Comparison of ENCODE assay signal across 9 cellular contexts in the genomic region with DNA sequence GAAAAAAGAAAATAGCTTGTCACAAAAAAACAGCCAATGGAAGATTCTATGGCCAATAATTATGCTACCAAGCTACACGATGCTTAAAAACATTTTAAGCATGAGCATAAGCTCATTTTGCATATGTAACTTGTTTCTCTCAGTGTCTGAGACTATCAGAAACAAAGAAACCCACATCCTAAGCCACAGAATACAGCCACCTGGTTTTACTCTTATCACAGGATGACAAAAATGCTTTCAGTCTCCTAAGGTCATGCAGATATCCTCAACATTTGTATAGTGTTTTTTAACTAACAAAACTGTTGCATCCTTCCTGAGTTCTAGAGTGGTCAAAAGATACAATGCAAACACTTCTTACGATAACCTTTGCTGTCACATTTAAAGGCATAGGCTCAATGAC.
A peak's percentile ranks its signal among the peaks of the same experiment; 100 is the strongest.
DNase-seq lines count a peak whose midpoint lies in the region; ATAC-seq, FAIRE-seq and TF ChIP-seq lines count a peak whose summit lies in the region.
"Had no signal": no experiment of that assay in that cellular context is flagged by ENCODE, and none has a peak within 500 bp of the region (broad histone marks: within the 10 kb centered on the region; RNA-seq: fewer than 3 reads in every experiment).

No MANE protein-coding gene starts in this region.

- FAIRE-seq in HepG2 (lab: Jason Lieb, UNC) = no peak

- TF ChIP-seq EP300 in HepG2 (IDR thresholded peaks at IDR 0.05; ENCODE audit: low read depth in 2 of 2, low read length in 2 of 2) = no peak
- no peak for TF ChIP-seq EP300 in HepG2 (CRISPR knock-in tag; IDR thresholded peaks at IDR 0.05; ENCODE audit: borderline replicate concordance)

- H3K36me3 ChIP-seq in right lobe of liver = no peaks in the 10 kb centered on the region
- H3K36me3 ChIP-seq in HepG2 (replicated peaks in 1 of 2; ENCODE audit: control insufficient read depth in 1 of 2, insufficient read depth in 2 of 2, low read length in 2 of 2) = no peaks in the 10 kb centered on the region
- peaks cover 19% of the 10 kb centered on the region; the same call in 1 of the 2 replicates for H3K36me3 ChIP-seq in KOPT-K1 (ENCODE audit: insufficient read depth, low read length)
- no peaks in the 10 kb centered on the region for H3K36me3 ChIP-seq in A673 (ENCODE audit: insufficient read depth, low read length, poor library complexity, severe bottlenecking)

- H3K27me3 ChIP-seq in right lobe of liver = no peaks in the 10 kb centered on the region
- no peaks in the 10 kb centered on the region for H3K27me3 ChIP-seq in HepG2 (ENCODE audit: control insufficient read depth in 1 of 2, insufficient read depth in 2 of 2, low read length in 2 of 2)
- no peaks in the 10 kb centered on the region for H3K27me3 ChIP-seq in A673 (replicated peaks; ENCODE audit: insufficient read depth, low read depth, low read length, poor library complexity)

- no TSS peak for BruUV-seq in HepG2 (replicated peaks; lab: Mats Ljungman, UMichigan)
- no TSS peak for BruUV-seq in A673 (replicated peaks; lab: Mats Ljungman, UMichigan)

- no peak overlapping the region for H3K27ac ChIP-seq in right lobe of liver
- H3K27ac ChIP-seq in HepG2 (ENCODE audit: extremely low read length, insufficient read depth, low read length) = no peak overlapping the region
- H3K27ac ChIP-seq in KOPT-K1 (ENCODE audit: low read depth, low read length, poor library complexity, severe bottlenecking) = peak overlapping the region; percentile 87
- no peak overlapping the region for H3K27ac ChIP-seq in A673 (ENCODE audit: low read depth, low read length, poor library complexity, severe bottlenecking)

- H3K27ac Mint-ChIP-seq in stimulated activated naive CD8-positive, alpha-beta T cell treated with anti-CD3 and anti-CD28 coated beads, Interleukin-15, amount 100 ng/mL, for 72 hours = peak overlapping the region in 1 of 2 donors; percentile 54

- no peaks in the 10 kb centered on the region for H3K9me3 ChIP-seq in right lobe of liver
- H3K9me3 ChIP-seq in HepG2 (ENCODE audit: low read length) = no peaks in the 10 kb centered on the region
- H3K9me3 ChIP-seq in KOPT-K1 (ENCODE audit: insufficient read depth, low read length, poor library complexity, severe bottlenecking) = peaks cover 38% of the 10 kb centered on the region
- H3K9me3 ChIP-seq in A673 (ENCODE audit: low read depth, low read length, poor library complexity, severe bottlenecking) = no peaks in the 10 kb centered on the region

- in situ Hi-C loops in HepG2 (cut with HindIII; ENCODE audit: extremely low pct_ligation_motif_present, low pct_unique_long_range_greater_than_20kb) = no loop called here

- 47% methylated on average over 2 of the region's 2 CpGs for WGBS in right lobe of liver (ENCODE audit: insufficient coverage, low coverage, low lambda C conversion rate, missing lambda C conversion rate)
- WGBS in HepG2 (ENCODE audit: low lambda C conversion rate) = 75% methylated on average over 2 of the region's 2 CpGs

- no peaks in the 10 kb centered on the region for H3K79me2 ChIP-seq in HepG2 (ENCODE audit: insufficient read depth, low read length)

- DNase-seq in right lobe of liver (no peak), HepG2 (ENCODE audit: low spot score) (no peak), HUDEP-2 (lab: John Stamatoyannopoulos, UW; ENCODE audit: unreplicated experiment in 76 of 76) (no peak), A673 (ENCODE audit: low spot score) (no peak), GOT3 (lab: John Stamatoyannopoulos, UW) (no peak)
- DNase-seq in stimulated activated naive CD8-positive, alpha-beta T cell treated with anti-CD3 and anti-CD28 coated beads, Interleukin-15, amount 100 ng/mL, for 72 hours = peak; percentile 12 to 28

- TF ChIP-seq POLR2A in right lobe of liver (IDR thresholded peaks at IDR 0.05) (no peak), HepG2 (IDR thresholded peaks at IDR 0.05; ENCODE audit: insufficient read depth in 1 of 2, low read depth in 2 of 2, low read length in 2 of 2) (no peak)

- no peak for TF ChIP-seq CTCF in right lobe of liver (IDR thresholded peaks at IDR 0.05)
- no peak for TF ChIP-seq CTCF in HepG2 (CRISPR knock-in tag; IDR thresholded peaks at IDR 0.05)
- no peak for TF ChIP-seq CTCF in A673 (conservative IDR thresholded peaks at IDR 0.05; ENCODE audit: low read depth, low read length)

- no peaks in the 10 kb centered on the region for H3K27me3 Mint-ChIP-seq in stimulated activated naive CD8-positive, alpha-beta T cell treated with anti-CD3 and anti-CD28 coated beads, Interleukin-15, amount 100 ng/mL, for 72 hours

- peaks cover 0 to 12% of the 10 kb centered on the region in 2 donors for H3K9me3 Mint-ChIP-seq in stimulated activated naive CD8-positive, alpha-beta T cell treated with anti-CD3 and anti-CD28 coated beads, Interleukin-15, amount 100 ng/mL, for 72 hours

- no peak overlapping the region for H2AFZ ChIP-seq in HepG2 (ENCODE audit: low read length)

- no peaks in the 10 kb centered on the region for H4K20me1 ChIP-seq in HepG2 (ENCODE audit: insufficient read depth, low read length)

- no peak overlapping the region for H3K9ac ChIP-seq in HepG2 (ENCODE audit: insufficient read depth, low read depth, low read length)

- CTCF ChIA-PET in HepG2 (lab: Yijun Ruan, JAX; ENCODE audit: low intra/inter-chr PET ratio, low total read pairs) (no interaction called here), A673 (lab: Charles Lee) (no interaction called here)

- peak in 3 of 4 donors; percentile 28 to 37 (median 32) for ATAC-seq in right lobe of liver
- ATAC-seq in HepG2 = no peak
- peak; percentile 99 for ATAC-seq in HG02763 (IDR thresholded peaks at IDR 0.05; ENCODE audit: unreplicated experiment)
- peak; percentile 100 for ATAC-seq in stimulated activated naive CD8-positive, alpha-beta T cell treated with anti-CD3 and anti-CD28 coated beads, Interleukin-15, amount 100 ng/mL, for 72 hours
- ATAC-seq: Panc1 had no signal

- H3K4me1 ChIP-seq in right lobe of liver (no peaks in the 10 kb centered on the region), HepG2 (ENCODE audit: insufficient read depth, low read length) (0 out of 2 replicates have a peak, but pooled peaks cover 4% of the 10 kb centered on the region), A673 (ENCODE audit: insufficient read depth, low read length, poor library complexity, severe bottlenecking) (no peaks in the 10 kb centered on the region)

- peak overlapping the region in 1 of 2 donors; percentile 30 for H3K4me3 Mint-ChIP-seq in stimulated activated naive CD8-positive, alpha-beta T cell treated with anti-CD3 and anti-CD28 coated beads, Interleukin-15, amount 100 ng/mL, for 72 hours

- intact Hi-C loops in right lobe of liver (cut with DNase I) = no loop called here
- intact Hi-C loops in HepG2 (cut with micrococcal nuclease; ENCODE audit: unreplicated experiment) = no loop called here
- intact Hi-C loops in A673 (cut with micrococcal nuclease; ENCODE audit: unreplicated experiment) = no loop called here

- TF ChIP-seq RAD21 in HepG2 (CRISPR knock-in tag; IDR thresholded peaks at IDR 0.05) = no peak

- POLR2A ChIA-PET in HepG2 (lab: Yijun Ruan, JAX) (no interaction called here), A673 (lab: Charles Lee; ENCODE audit: low non-redundant PET) (no interaction called here)

- H3K4me3 ChIP-seq in right lobe of liver (no peak overlapping the region), HepG2 (replicated peaks in 1 of 3; ENCODE audit: insufficient read depth in 1 of 3, low read depth in 2 of 3, low read length in 3 of 3) (no peak overlapping the region), A673 (ENCODE audit: low read depth, low read length, poor library complexity, severe bottlenecking) (no peak overlapping the region)

- H3K4me1 Mint-ChIP-seq in stimulated activated naive CD8-positive, alpha-beta T cell treated with anti-CD3 and anti-CD28 coated beads, Interleukin-15, amount 100 ng/mL, for 72 hours = peaks cover 35% of the 10 kb centered on the region

- no peak overlapping the region for H3K4me2 ChIP-seq in HepG2 (ENCODE audit: low read depth, low read length)

TF ChIP-seq in HepG2, 621 proteins besides CTCF, POLR2A, EP300 and RAD21 (continues in another document):
- TF ChIP-seq ZNF260 (CRISPR knock-in tag; IDR thresholded peaks at IDR 0.05; ENCODE audit: borderline replicate concordance, low read depth) = no peak
- no peak for TF ChIP-seq CCDC6 (CRISPR knock-in tag; IDR thresholded peaks at IDR 0.05)
- no peak for TF ChIP-seq ZNF605 (CRISPR knock-in tag; IDR thresholded peaks at IDR 0.05)
- TF ChIP-seq ZZZ3 (CRISPR knock-in tag; IDR thresholded peaks at IDR 0.05; ENCODE audit: borderline replicate concordance) = no peak
- TF ChIP-seq, protein P1, sequence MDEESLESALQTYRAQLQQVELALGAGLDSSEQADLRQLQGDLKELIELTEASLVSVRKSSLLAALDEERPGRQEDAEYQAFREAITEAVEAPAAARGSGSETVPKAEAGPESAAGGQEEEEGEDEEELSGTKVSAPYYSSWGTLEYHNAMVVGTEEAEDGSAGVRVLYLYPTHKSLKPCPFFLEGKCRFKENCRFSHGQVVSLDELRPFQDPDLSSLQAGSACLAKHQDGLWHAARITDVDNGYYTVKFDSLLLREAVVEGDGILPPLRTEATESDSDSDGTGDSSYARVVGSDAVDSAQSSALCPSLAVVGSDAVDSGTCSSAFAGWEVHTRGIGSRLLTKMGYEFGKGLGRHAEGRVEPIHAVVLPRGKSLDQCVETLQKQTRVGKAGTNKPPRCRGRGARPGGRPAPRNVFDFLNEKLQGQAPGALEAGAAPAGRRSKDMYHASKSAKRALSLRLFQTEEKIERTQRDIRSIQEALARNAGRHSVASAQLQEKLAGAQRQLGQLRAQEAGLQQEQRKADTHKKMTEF (CRISPR knock-in tag; IDR thresholded peaks at IDR 0.05) = no peak

Comparison
In these comparisons a context has a peak if more than half of its experiments do, and no peak if none do; other contexts are left out.
1. DNase-seq: peak in stimulated activated naive CD8-positive, alpha-beta T cell treated with anti-CD3 and anti-CD28 coated beads, Interleukin-15, amount 100 ng/mL, for 72 hours (2 of 2); none in right lobe of liver (0 of 3), HepG2 (single experiment), HUDEP-2 (0 of 76), A673 (single experiment) and GOT3 (single experiment).